In the genomic region with DNA sequence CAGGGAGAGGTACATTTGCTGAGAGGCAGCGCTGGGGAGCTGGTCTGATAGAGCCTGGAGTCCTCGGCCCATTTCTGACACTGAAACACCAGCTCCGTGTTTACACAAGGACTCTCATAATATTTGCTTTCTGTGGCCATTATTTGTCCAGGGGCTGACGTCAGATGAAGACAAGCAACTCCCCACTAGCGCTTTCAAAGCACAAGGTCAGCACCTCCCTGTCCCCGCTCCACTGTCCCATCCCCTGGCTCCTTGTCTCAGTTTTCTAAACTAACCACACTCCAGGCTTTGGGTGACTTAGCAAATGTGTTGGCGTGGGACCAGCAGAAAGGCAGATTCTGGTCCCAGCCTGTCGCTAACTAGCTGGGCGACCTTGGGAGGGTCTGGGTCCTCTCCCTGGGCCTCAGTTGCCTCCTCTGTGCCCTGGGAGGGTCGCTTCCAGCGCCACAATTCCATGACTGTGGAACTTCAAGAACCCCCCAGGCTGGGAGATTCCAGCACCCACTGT, we compare ENCODE assay signal across 11 cellular contexts. TPM values are rescaled to one million over a fixed set of nuclear protein-coding genes. Genes with fewer than 3 reads are reported as not detected.
DNase-seq lines count a peak whose midpoint lies in the region; ATAC-seq and TF ChIP-seq lines count a peak whose summit lies in the region.
"Had no signal": no experiment of that assay in that cellular context is flagged by ENCODE, and none has a peak within 500 bp of the region (broad histone marks: within the 10 kb centered on the region; RNA-seq: fewer than 3 reads in every experiment).

No MANE protein-coding gene starts in this region.

- POLR2A ChIA-PET in PC-9 (lab: Charles Lee; ENCODE audit: unreplicated experiment): no interaction called here

- peaks cover 25% of the 10 kb centered on the region; the same call in 1 of the 2 replicates for H3F3A ChIP-seq in PC-9 (ENCODE audit: insufficient read depth, low read depth)

- no peak for TF ChIP-seq CTCF in PC-9 (conservative IDR thresholded peaks at IDR 0.05)
- TF ChIP-seq CTCF in left lung (IDR thresholded peaks at IDR 0.05): no peak
- no peak for TF ChIP-seq CTCF in thyroid gland (IDR thresholded peaks at IDR 0.05)

- peak; percentile 84 for ATAC-seq in left lung

- no peak overlapping the region for H3K4me3 ChIP-seq in PC-9
- H3K4me3 ChIP-seq in left lung: no peak overlapping the region
- no peak overlapping the region for H3K4me3 ChIP-seq in thyroid gland (replicated peaks in 1 of 3)
- H3K4me3 ChIP-seq: sigmoid colon had no signal

- 37 to 46% methylated on average over 7 to 11 of the region's 11 CpGs for whole genome bisulfite sequencing in thyroid gland, 2 donors

- H3K27me3 ChIP-seq in PC-9 (ENCODE audit: insufficient read depth, low read depth) (no peaks in the 10 kb centered on the region), left lung (peaks cover 0 to 26% of the 10 kb centered on the region in 2 donors), thyroid gland (no peaks in the 10 kb centered on the region)

- H4K20me1 ChIP-seq in PC-9 (ENCODE audit: insufficient read depth): no peaks in the 10 kb centered on the region

- H3K36me3 ChIP-seq in PC-9 (ENCODE audit: low read depth) (no peaks in the 10 kb centered on the region), left lung (no peaks in the 10 kb centered on the region), thyroid gland (no peaks in the 10 kb centered on the region)
- H3K36me3 ChIP-seq: sigmoid colon had no signal

- H3K79me2 ChIP-seq in PC-9 (ENCODE audit: low read depth): no peaks in the 10 kb centered on the region

- H3K9me3 ChIP-seq in PC-9 (ENCODE audit: insufficient read depth, low read depth) (no peaks in the 10 kb centered on the region), left lung (no peaks in the 10 kb centered on the region), thyroid gland (no peaks in the 10 kb centered on the region)
- H3K9me3 ChIP-seq: sigmoid colon had no signal

- H3K9me2 ChIP-seq in PC-9 (ENCODE audit: insufficient read depth): no peaks in the 10 kb centered on the region

- H3K4me1 ChIP-seq in PC-9 (replicated peaks; ENCODE audit: insufficient read depth): peaks cover 32% of the 10 kb centered on the region
- peaks cover 9 to 13% of the 10 kb centered on the region in 2 donors for H3K4me1 ChIP-seq in left lung
- H3K4me1 ChIP-seq in thyroid gland: peaks cover 19 to 27% of the 10 kb centered on the region in 2 donors

- TF ChIP-seq POLR2A in thyroid gland (IDR thresholded peaks at IDR 0.05): peak in 1 of 2 donors; percentile 57

- DNase-seq in NCI-H1105 (lab: John Stamatoyannopoulos, UW) (peak; percentile 2), NCI-H1105 treated with DMSO at 0.1 percent for 48 hours (lab: John Stamatoyannopoulos, UW) (no peak), PC-9 (peak; percentile 60 to 88), left lung (peak in 1 of 2 donors; percentile 80), thyroid gland (peak; percentile 93), NCI-H187 (lab: John Stamatoyannopoulos, UW) (no peak), SW480 (ENCODE audit: low spot score) (no peak), NCI-H524 (lab: John Stamatoyannopoulos, UW) (no peak)
- DNase-seq: NCI-H1694 treated with DMSO at 0.1 percent for 48 hours, sigmoid colon had no signal

- H3K27ac ChIP-seq in PC-9: peak overlapping the region; percentile 79
- peak overlapping the region; percentile 15 to 76 for H3K27ac ChIP-seq in left lung
- peak overlapping the region; percentile 84 to 98 (median 87) for H3K27ac ChIP-seq in thyroid gland
- H3K27ac ChIP-seq: HL-60, sigmoid colon had no signal

- intact Hi-C loops in PC-9 (cut with micrococcal nuclease; ENCODE audit: unreplicated experiment) (loop anchor here (1.0 to 10.0 kb wide), 5 partner anchors 139 to 1149 kb away; a partner anchor contains a TSS), left lung (cut with DNase I) (loop anchor here in 1 of 2 donors (10.0 kb wide), 1 partner anchor 279 kb away; no protein-coding TSS in a partner anchor), thyroid gland (cut with DNase I) (loop anchor here (10.0 kb wide), 1 partner anchor 309 kb away; no protein-coding TSS in a partner anchor)

- no TSS peak for BruUV-seq in PC-9 (replicated peaks; lab: Mats Ljungman, UMichigan)

- H2AFZ ChIP-seq in PC-9: no peak overlapping the region

- peak overlapping the region; percentile 74 for H3K4me2 ChIP-seq in PC-9

- CTCF ChIA-PET in PC-9 (lab: Charles Lee): interaction anchor here (0.5 kb wide), 1 partner anchor 303 kb away, joined by 4 read pairs; no protein-coding TSS in a partner anchor

RNA-seq across cellular contexts. Expression of a gene that starts 37.4 kb away (rescaled TPM):
- 13.7 and 21.4 TPM in 2 replicates for total RNA-seq in PC-9 (2021)
- 10 to 100 TPM; 19.6 to 20.6 TPM for total RNA-seq in left lung
- total RNA-seq in thyroid gland: 10 to 100 TPM; 18.7 to 30.1 (median 23.8) TPM

Comparison
In these comparisons a context has a peak if more than half of its experiments do, and no peak if none do; other contexts are left out.
1. DNase-seq: peak in NCI-H1105 (single experiment), PC-9 (2 of 2) and thyroid gland (2 of 2); none in NCI-H1105 treated with DMSO at 0.1 percent for 48 hours (single experiment), NCI-H187 (0 of 2), SW480 (single experiment) and NCI-H524 (0 of 2).
2. Peak in every context shown above with its lines, with median percentiles within 50 percentile points of each other: H3K27ac ChIP-seq.